Comparison of ENCODE assay signal across 8 cellular contexts in the genomic region with DNA sequence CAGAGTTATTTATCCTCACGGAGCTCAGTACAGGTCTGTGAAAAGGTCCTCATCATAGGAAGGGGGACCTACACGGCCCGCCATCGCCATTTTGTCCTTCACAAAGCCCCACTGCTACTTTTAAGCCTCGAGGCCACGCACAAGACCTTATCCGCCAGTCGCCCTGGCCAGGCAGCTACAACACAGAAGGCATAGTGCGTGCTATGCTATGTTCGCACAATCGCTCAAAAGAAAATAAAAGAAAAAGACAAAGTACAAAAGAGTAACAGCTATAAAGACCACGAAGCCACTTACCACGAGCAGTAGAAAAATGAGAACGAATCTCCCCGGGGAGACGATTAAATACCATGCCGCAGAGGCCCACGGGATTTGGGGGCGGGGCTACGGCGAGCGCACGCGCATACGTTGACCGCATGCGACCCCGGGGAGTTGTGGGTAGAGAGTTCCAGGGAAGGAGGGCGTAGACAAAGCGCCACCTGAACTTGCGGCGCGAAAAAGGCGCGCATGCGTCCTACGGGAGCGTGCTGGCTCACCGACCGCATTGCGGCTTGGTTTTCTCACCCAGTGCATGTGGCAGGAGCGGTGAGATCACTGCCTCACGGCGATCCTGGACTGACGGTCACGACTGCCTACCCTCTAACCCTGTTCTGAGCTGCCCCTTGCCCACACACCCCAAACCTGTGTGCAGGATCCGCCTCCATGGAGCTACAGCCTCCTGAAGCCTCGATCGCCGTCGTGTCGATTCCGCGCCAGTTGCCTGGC. TPM values are rescaled to one million over a fixed set of nuclear protein-coding genes. Genes with fewer than 3 reads are reported as not detected.
DNase-seq lines count a peak whose midpoint lies in the region; ATAC-seq and TF ChIP-seq lines count a peak whose summit lies in the region.

No MANE protein-coding gene starts in this region.

- H3K9me3 Mint-ChIP-seq in CD14-positive monocyte, result no peaks in the 10 kb centered on the region

- WGBS in lower leg skin, 2 donors, result 0% methylated on average over 48 to 53 of the region's 54 CpGs

- peaks cover 28 to 29% of the 10 kb centered on the region in 2 donors for H3K36me3 Mint-ChIP-seq in CD14-positive monocyte

- no peaks in the 10 kb centered on the region for H3K27me3 Mint-ChIP-seq in CD14-positive monocyte (ENCODE audit: low read depth in 3 of 3)

- intact Hi-C loops in CD14-positive monocyte (cut with micrococcal nuclease), result loop anchor here (1.0 to 10.0 kb wide), 4 partner anchors 13 to 241 kb away; a partner anchor contains a TSS
- intact Hi-C loops in lower leg skin (cut with DNase I; ENCODE audit: low total_unique reads), result loop anchor here (10.0 kb wide), 1 partner anchor 61 kb away; a partner anchor contains a TSS

- H3K4me1 Mint-ChIP-seq in CD14-positive monocyte, result peaks cover 48% of the 10 kb centered on the region

- ATAC-seq in GM19395 (IDR thresholded peaks at IDR 0.05; ENCODE audit: unreplicated experiment) (peak; percentile 86), HG03558 (IDR thresholded peaks at IDR 0.05; ENCODE audit: extremely low read depth, unreplicated experiment) (peak; percentile 74)

- TF ChIP-seq CTCF in CD14-positive monocyte (IDR thresholded peaks at IDR 0.05), result no peak
- no peak for TF ChIP-seq CTCF in lower leg skin (IDR thresholded peaks at IDR 0.05)

- peak in 1 of 2 donors; percentile 85 for TF ChIP-seq POLR2A in lower leg skin (IDR thresholded peaks at IDR 0.05)

- peak; percentile 96 for DNase-seq in CD14-positive monocyte (ENCODE audit: low spot score)
- peak; percentile 97 for DNase-seq in NCI-H748 treated with DMSO at 0.1 percent for 48 hours (lab: John Stamatoyannopoulos, UW)
- DNase-seq in activated CD4-positive, alpha-beta T cell treated with anti-CD3 and anti-CD28 coated beads, Interleukin-2, amount 50 U/mL, for 4 hours, result peak; percentile 96
- peak; percentile 96 to 98 for DNase-seq in dermis microvascular lymphatic vessel endothelial cell (ENCODE audit: low read depth in 2 of 2)
- peak; percentile 95 to 99 for DNase-seq in lower leg skin (ENCODE audit: low spot score in 2 of 2)
- peak; percentile 98 for DNase-seq in stimulated activated CD4-positive, alpha-beta T cell treated with anti-CD3 and anti-CD28 coated beads, Interleukin-4, amount 100 ng/mL, for 4 hours

- H3K27ac Mint-ChIP-seq in CD14-positive monocyte, result peak overlapping the region; percentile 88 to 94 (median 90)

- H3K4me3 ChIP-seq in lower leg skin (ENCODE audit: low read depth, poor library complexity, severe bottlenecking), result peak overlapping the region; percentile 96

- H3K4me3 Mint-ChIP-seq in CD14-positive monocyte, result peak overlapping the region; percentile 91 to 98

RNA-seq across cellular contexts. Expression of a gene that starts 16.4 kb away (rescaled TPM):
- 10 to 100 TPM; 14.2 to 18.4 TPM for polyA plus RNA-seq in CD14-positive monocyte
- total RNA-seq in dermis microvascular lymphatic vessel endothelial cell (40.7 and 79.2 TPM in 2 replicates), lower leg skin (10 to 100 TPM; 49.7 to 93.8 (median 64.3) TPM)

RNA-seq across cellular contexts. Expression of a gene that starts 23.1 kb away (rescaled TPM):
- under 1 TPM in 1 of 2 donors, not detected in 1; 0.74 TPM for polyA plus RNA-seq in CD14-positive monocyte
- total RNA-seq in dermis microvascular lymphatic vessel endothelial cell, result not detected in 2 replicates
- not detected for total RNA-seq in lower leg skin

RNA-seq across cellular contexts. Expression of a gene that starts 23.9 kb away (rescaled TPM):
- polyA plus RNA-seq in CD14-positive monocyte, result 10 to 100 TPM; 38.5 to 39.6 TPM
- total RNA-seq in dermis microvascular lymphatic vessel endothelial cell, result 31.6 and 44.9 TPM in 2 replicates
- 10 to 100 TPM; 30.0 to 47.4 (median 38.4) TPM for total RNA-seq in lower leg skin

RNA-seq across cellular contexts. Expression of a gene that starts 24.9 kb away (rescaled TPM):
- polyA plus RNA-seq in CD14-positive monocyte, result 100 to 1,000 TPM; 156 to 189 TPM
- total RNA-seq in dermis microvascular lymphatic vessel endothelial cell, result 48.4 and 51.1 TPM in 2 replicates
- total RNA-seq in lower leg skin, result 100 to 1,000 TPM; 175 to 190 (median 187) TPM

RNA-seq across cellular contexts. Expression of a gene that starts 50.5 kb away (rescaled TPM):
- 10 to 100 TPM; 50.1 to 70.6 TPM for polyA plus RNA-seq in CD14-positive monocyte
- 9.5 and 18.1 TPM in 2 replicates for total RNA-seq in dermis microvascular lymphatic vessel endothelial cell
- total RNA-seq in lower leg skin, result 100 to 1,000 TPM in 1 of 4 donors, 10 to 100 TPM in 3; 56.6 to 114 (median 79.6) TPM

Comparison
In these comparisons a context has a peak if more than half of its experiments do, and no peak if none do; other contexts are left out.
1. Peak in every context shown above with its lines: DNase-seq, ATAC-seq and H3K4me3 ChIP-seq.